Comparison of ENCODE assay signal across 8 cellular contexts in the genomic region with DNA sequence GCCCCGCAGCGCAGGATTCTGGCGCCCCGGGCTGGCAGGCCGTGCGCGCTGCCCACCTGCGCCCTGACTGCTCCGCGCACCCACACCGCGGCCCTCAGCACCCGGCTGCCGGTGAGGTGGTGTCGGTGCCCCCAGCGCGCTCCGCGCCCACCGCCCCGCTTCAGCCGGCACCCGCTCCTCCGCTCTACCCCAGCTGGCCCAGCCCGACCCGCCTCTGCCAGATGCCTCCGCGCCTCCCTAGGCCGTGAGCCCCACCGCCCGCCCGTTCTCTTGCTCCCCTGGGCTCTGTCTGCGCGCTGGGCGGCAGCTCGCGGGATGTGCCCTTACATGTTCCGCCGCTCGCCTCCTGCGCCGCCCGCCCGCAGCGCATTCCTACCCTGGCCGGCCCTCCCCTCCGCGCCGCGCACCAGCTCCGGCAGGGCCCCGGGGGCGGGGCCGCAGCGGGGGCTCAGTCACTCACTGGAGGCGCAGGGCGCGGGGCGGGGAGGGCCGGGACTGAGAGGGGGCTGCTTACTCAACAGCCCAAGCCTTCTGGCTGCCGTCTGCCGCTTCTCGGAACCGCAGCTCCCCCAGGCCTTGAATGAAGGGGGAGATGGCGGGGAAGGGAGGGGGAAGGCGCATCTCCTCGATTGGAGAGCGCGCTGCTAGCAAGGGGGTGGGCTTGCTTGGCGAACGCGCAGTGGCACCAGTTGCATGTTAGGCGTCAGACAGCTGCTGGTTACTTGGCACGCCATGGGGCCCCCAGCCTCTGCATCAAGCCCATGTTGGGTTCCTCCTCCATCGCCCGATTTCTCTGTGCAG. TPM values are rescaled to one million over a fixed set of nuclear protein-coding genes. Genes with fewer than 3 reads are reported as not detected.
DNase-seq lines count a peak whose midpoint lies in the region; ATAC-seq, FAIRE-seq and TF ChIP-seq lines count a peak whose summit lies in the region.

A gene (minus strand): TSS at position 345 of the 801 bp plus-strand sequence. CDS start 402 bp downstream, outside the sequence.

- TF ChIP-seq POLR2A in GM12891 (IDR thresholded peaks at IDR 0.05; ENCODE audit: low read depth, low read length): no peak

- H3K27ac Mint-ChIP-seq in dendritic cell treated with granulocyte-macrophage colony-stimulating factor and Interleukin-4, amounts not matched to agents 40 ng/mL and 50 ng/mL, for 4 days: peak within 1 kb of the TSS; percentile 55

- no peaks in the 10 kb centered on the region for H3K9me3 Mint-ChIP-seq in dendritic cell treated with granulocyte-macrophage colony-stimulating factor and Interleukin-4, amounts not matched to agents 40 ng/mL and 50 ng/mL, for 4 days

- peak; percentile 90 for FAIRE-seq in GM12891 (lab: Jason Lieb, UNC)

- peaks cover 10% of the 10 kb centered on the region for H3K36me3 Mint-ChIP-seq in dendritic cell treated with granulocyte-macrophage colony-stimulating factor and Interleukin-4, amounts not matched to agents 40 ng/mL and 50 ng/mL, for 4 days (ENCODE audit: low read depth)

- 0 out of 2 replicates have a peak, but pooled peaks have one; percentile 8 for TF ChIP-seq CTCF in VCaP (conservative IDR thresholded peaks at IDR 0.05)

- POLR2A ChIA-PET in HEK293T (lab: Yijun Ruan, JAX): interaction anchor here (0.7 to 1.6 kb wide), 7 partner anchors 8 to 44 kb away, joined by 3 to 5 read pairs (median 3); no protein-coding TSS in a partner anchor

- intact Hi-C loops in dendritic cell treated with granulocyte-macrophage colony-stimulating factor and Interleukin-4, amounts not matched to agents 40 ng/mL and 50 ng/mL, for 4 days (cut with micrococcal nuclease): no loop called here
- intact Hi-C loops in left colon (cut with DNase I, micrococcal nuclease): no loop called here

- peak within 1 kb of the TSS; percentile 74 for H3K4me3 Mint-ChIP-seq in dendritic cell treated with granulocyte-macrophage colony-stimulating factor and Interleukin-4, amounts not matched to agents 40 ng/mL and 50 ng/mL, for 4 days

- peak; percentile 79 for DNase-seq in GM12891 (ENCODE audit: insufficient read length, low spot score)
- DNase-seq in HEK293T (ENCODE audit: extremely low spot score): peak; percentile 84
- peak; percentile 88 for DNase-seq in NCI-H1105 treated with DMSO at 0.1 percent for 48 hours (lab: John Stamatoyannopoulos, UW)
- peak; percentile 78 to 87 for DNase-seq in left colon
- peak; percentile 16 for DNase-seq in stimulated activated CD4-positive, alpha-beta T cell treated with anti-CD3 and anti-CD28 coated beads, Interleukin-2, amount 100 ng/mL, for 4 hours (ENCODE audit: low read depth)
- no peak for DNase-seq in NK-92 treated with Interleukin-12 subunit alpha and Interleukin-12 subunit beta, amount 100 ng/mL, for 24 hours (lab: John Stamatoyannopoulos, UW)

- CTCF ChIA-PET in HEK293T (lab: Yijun Ruan, JAX): interaction anchor here (0.7 to 2.2 kb wide), 7 partner anchors 9 to 44 kb away, joined by 3 to 9 read pairs (median 7); no protein-coding TSS in a partner anchor

- H3K4me1 Mint-ChIP-seq in dendritic cell treated with granulocyte-macrophage colony-stimulating factor and Interleukin-4, amounts not matched to agents 40 ng/mL and 50 ng/mL, for 4 days (ENCODE audit: low read depth): peaks cover 23% of the 10 kb centered on the region

- H3K27me3 Mint-ChIP-seq in dendritic cell treated with granulocyte-macrophage colony-stimulating factor and Interleukin-4, amounts not matched to agents 40 ng/mL and 50 ng/mL, for 4 days: peaks cover 58% of the 10 kb centered on the region

- ATAC-seq in left colon: peak; percentile 82

- H3K27ac ChIP-seq in VCaP: no peak within 1 kb of the TSS; the same call in 1 of the 2 replicates

TF ChIP-seq in GM12891, 5 proteins besides CTCF, POLR2A, EP300 and RAD21:
- TF ChIP-seq POLR2AphosphoS5 (IDR thresholded peaks at IDR 0.05; ENCODE audit: low read depth, low read length) (0 out of 2 replicates have a peak, but pooled peaks have one; percentile 44), TAF1 (IDR thresholded peaks at IDR 0.05; ENCODE audit: low read depth, low read length) (peak; percentile 27; the same call in 1 of the 2 replicates), PAX5 (IDR thresholded peaks at IDR 0.05; ENCODE audit: insufficient read depth, low read length, severe bottlenecking) (no peak)
TF ChIP-seq in GM12891: peak in this region for 2.

TF ChIP-seq in HEK293T, 16 proteins besides CTCF, POLR2A, EP300 and RAD21:
- TF ChIP-seq L3MBTL2 (conservative IDR thresholded peaks at IDR 0.05): no peak
- TF ChIP-seq SUZ12 (IDR thresholded peaks at IDR 0.05): no peak
- TF ChIP-seq SP1 (IDR thresholded peaks at IDR 0.05): no peak
- TF ChIP-seq FOXM1 (IDR thresholded peaks at IDR 0.05; ENCODE audit: borderline replicate concordance): peak; percentile 43; the same call in 1 of the 2 replicates
- no peak for TF ChIP-seq BHLHE40 (IDR thresholded peaks at IDR 0.05; ENCODE audit: borderline replicate concordance)
TF ChIP-seq in HEK293T: peak in this region for 1.

RNA-seq across cellular contexts. Expression of the gene that starts here (rescaled TPM):
- polyA plus RNA-seq in GM12891 (2012; ENCODE audit: low read depth, missing spikeins): 19.4 TPM
- total RNA-seq in left colon: 10 to 100 TPM; 13.1 to 19.3 TPM
